In the genomic region with DNA sequence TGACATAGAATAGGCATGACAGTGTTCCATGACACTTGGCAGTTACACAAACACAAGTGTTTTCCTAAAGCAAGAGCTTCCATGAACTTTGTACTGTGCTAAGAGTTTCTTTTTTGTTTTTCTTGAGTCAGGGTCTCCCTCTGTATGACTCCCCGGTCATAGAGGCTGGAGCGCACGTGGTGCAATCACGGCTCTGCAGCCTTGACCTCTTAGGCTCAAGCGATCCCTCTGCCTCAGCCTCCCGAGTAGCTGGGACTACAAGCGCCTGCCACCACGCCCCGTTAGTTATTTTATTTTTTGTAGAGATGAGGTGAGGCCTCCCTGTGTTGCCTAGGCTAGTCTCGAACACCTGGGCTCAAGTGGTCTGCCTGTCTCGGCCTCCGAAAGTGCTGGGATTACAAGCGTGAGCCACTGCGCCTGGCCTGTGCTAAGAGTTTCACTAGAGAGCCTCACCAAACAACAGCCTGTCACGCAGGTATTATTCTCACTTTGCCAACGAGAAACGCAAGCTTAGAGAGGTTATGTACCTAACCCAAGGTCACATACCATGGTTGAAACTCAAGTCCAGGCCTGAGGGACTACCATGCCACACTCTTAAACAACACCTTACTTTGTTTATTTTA, we compare ENCODE assay signal across 1 cellular context.
A peak's percentile ranks its signal among the peaks of the same experiment; 100 is the strongest.
TF ChIP-seq lines count a peak whose summit lies in the region.

No MANE protein-coding gene starts in this region.

TF ChIP-seq in HepG2, 621 proteins besides CTCF, POLR2A, EP300 and RAD21 (continued from another document and continues in another):
- TF ChIP-seq, protein P1, sequence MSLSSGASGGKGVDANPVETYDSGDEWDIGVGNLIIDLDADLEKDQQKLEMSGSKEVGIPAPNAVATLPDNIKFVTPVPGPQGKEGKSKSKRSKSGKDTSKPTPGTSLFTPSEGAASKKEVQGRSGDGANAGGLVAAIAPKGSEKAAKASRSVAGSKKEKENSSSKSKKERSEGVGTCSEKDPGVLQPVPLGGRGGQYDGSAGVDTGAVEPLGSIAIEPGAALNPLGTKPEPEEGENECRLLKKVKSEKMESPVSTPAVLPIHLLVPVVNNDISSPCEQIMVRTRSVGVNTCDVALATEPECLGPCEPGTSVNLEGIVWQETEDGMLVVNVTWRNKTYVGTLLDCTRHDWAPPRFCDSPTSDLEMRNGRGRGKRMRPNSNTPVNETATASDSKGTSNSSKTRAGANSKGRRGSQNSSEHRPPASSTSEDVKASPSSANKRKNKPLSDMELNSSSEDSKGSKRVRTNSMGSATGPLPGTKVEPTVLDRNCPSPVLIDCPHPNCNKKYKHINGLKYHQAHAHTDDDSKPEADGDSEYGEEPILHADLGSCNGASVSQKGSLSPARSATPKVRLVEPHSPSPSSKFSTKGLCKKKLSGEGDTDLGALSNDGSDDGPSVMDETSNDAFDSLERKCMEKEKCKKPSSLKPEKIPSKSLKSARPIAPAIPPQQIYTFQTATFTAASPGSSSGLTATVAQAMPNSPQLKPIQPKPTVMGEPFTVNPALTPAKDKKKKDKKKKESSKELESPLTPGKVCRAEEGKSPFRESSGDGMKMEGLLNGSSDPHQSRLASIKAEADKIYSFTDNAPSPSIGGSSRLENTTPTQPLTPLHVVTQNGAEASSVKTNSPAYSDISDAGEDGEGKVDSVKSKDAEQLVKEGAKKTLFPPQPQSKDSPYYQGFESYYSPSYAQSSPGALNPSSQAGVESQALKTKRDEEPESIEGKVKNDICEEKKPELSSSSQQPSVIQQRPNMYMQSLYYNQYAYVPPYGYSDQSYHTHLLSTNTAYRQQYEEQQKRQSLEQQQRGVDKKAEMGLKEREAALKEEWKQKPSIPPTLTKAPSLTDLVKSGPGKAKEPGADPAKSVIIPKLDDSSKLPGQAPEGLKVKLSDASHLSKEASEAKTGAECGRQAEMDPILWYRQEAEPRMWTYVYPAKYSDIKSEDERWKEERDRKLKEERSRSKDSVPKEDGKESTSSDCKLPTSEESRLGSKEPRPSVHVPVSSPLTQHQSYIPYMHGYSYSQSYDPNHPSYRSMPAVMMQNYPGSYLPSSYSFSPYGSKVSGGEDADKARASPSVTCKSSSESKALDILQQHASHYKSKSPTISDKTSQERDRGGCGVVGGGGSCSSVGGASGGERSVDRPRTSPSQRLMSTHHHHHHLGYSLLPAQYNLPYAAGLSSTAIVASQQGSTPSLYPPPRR (CRISPR knock-in tag; IDR thresholded peaks at IDR 0.05; ENCODE audit: borderline replicate concordance): 0 out of 2 replicates have a peak, but pooled peaks have one; percentile 25
- TF ChIP-seq NCOA2 (CRISPR knock-in tag; IDR thresholded peaks at IDR 0.05) (0 out of 2 replicates have a peak, but pooled peaks have one; percentile 16), ZNF136 (CRISPR knock-in tag; IDR thresholded peaks at IDR 0.05; ENCODE audit: low read depth) (no peak), MAF1 (CRISPR knock-in tag; IDR thresholded peaks at IDR 0.05; ENCODE audit: borderline replicate concordance) (no peak), MXI1 (IDR thresholded peaks at IDR 0.05; ENCODE audit: borderline replicate concordance, low read depth, low read length) (0 out of 3 replicates have a peak, but pooled peaks have one; percentile 18), ZBTB7A (CRISPR knock-in tag; IDR thresholded peaks at IDR 0.05) (peak; percentile 44; the same call in 1 of the 2 replicates), HOXA3 (CRISPR knock-in tag; IDR thresholded peaks at IDR 0.05) (peak; percentile 35; the same call in 1 of the 2 replicates), ZNF17 (CRISPR knock-in tag; IDR thresholded peaks at IDR 0.05) (no peak), ZFY (CRISPR knock-in tag; IDR thresholded peaks at IDR 0.05) (0 out of 2 replicates have a peak, but pooled peaks have one; percentile 24), SALL1 (CRISPR knock-in tag; IDR thresholded peaks at IDR 0.05) (peak; percentile 88), ADNP (CRISPR knock-in tag; IDR thresholded peaks at IDR 0.05) (peak; percentile 86; the same call in 1 of the 2 replicates), ZNF333 (CRISPR knock-in tag; IDR thresholded peaks at IDR 0.05; ENCODE audit: borderline replicate concordance) (no peak), SRSF1 (optimal IDR thresholded peaks at IDR 0.05; ENCODE audit: low read depth, low read length) (no peak), CCDC6 (CRISPR knock-in tag; IDR thresholded peaks at IDR 0.05) (0 out of 2 replicates have a peak, but pooled peaks have one; percentile 26), SRY (CRISPR knock-in tag; IDR thresholded peaks at IDR 0.05) (0 out of 2 replicates have a peak, but pooled peaks have one; percentile 36), ZNF564 (CRISPR knock-in tag; IDR thresholded peaks at IDR 0.05) (no peak), ZNF501 (CRISPR knock-in tag; IDR thresholded peaks at IDR 0.05) (peak; percentile 56; the same call in 1 of the 2 replicates), HDAC1 (CRISPR knock-in tag; IDR thresholded peaks at IDR 0.05) (0 out of 2 replicates have a peak, but pooled peaks have one; percentile 16), MIER3 (CRISPR knock-in tag; IDR thresholded peaks at IDR 0.05; ENCODE audit: borderline replicate concordance) (no peak), ZNF441 (CRISPR knock-in tag; IDR thresholded peaks at IDR 0.05; ENCODE audit: borderline replicate concordance) (no peak), STAT5B (CRISPR knock-in tag; IDR thresholded peaks at IDR 0.05) (no peak), ZNF546 (CRISPR knock-in tag; conservative IDR thresholded peaks at IDR 0.05) (no peak), MATR3 (CRISPR knock-in tag; IDR thresholded peaks at IDR 0.05) (no peak), SMAD9 (CRISPR knock-in tag; IDR thresholded peaks at IDR 0.05) (no peak), ZFP37 (CRISPR knock-in tag; IDR thresholded peaks at IDR 0.05; ENCODE audit: borderline replicate concordance) (no peak), ZBTB3 (CRISPR knock-in tag; IDR thresholded peaks at IDR 0.05; ENCODE audit: borderline replicate concordance, low read depth) (no peak), RARA (CRISPR knock-in tag; IDR thresholded peaks at IDR 0.05) (0 out of 2 replicates have a peak, but pooled peaks have one; percentile 44), TBX2 (CRISPR knock-in tag; IDR thresholded peaks at IDR 0.05; ENCODE audit: borderline replicate concordance) (peak; percentile 43; the same call in 1 of the 2 replicates), BCL6 (CRISPR knock-in tag; IDR thresholded peaks at IDR 0.05) (0 out of 2 replicates have a peak, but pooled peaks have one; percentile 44), TEAD3 (CRISPR knock-in tag; optimal IDR thresholded peaks at IDR 0.05; ENCODE audit: borderline replicate concordance) (peak; percentile 75), SP2 (CRISPR knock-in tag; IDR thresholded peaks at IDR 0.05) (0 out of 2 replicates have a peak, but pooled peaks have one; percentile 22)
- TF ChIP-seq, protein P2, sequence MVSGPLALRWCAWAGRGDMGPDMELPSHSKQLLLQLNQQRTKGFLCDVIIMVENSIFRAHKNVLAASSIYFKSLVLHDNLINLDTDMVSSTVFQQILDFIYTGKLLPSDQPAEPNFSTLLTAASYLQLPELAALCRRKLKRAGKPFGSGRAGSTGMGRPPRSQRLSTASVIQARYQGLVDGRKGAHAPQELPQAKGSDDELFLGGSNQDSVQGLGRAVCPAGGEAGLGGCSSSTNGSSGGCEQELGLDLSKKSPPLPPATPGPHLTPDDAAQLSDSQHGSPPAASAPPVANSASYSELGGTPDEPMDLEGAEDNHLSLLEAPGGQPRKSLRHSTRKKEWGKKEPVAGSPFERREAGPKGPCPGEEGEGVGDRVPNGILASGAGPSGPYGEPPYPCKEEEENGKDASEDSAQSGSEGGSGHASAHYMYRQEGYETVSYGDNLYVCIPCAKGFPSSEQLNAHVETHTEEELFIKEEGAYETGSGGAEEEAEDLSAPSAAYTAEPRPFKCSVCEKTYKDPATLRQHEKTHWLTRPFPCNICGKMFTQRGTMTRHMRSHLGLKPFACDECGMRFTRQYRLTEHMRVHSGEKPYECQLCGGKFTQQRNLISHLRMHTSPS (CRISPR knock-in tag; IDR thresholded peaks at IDR 0.05; ENCODE audit: low read depth): no peak
- TF ChIP-seq, protein P3, sequence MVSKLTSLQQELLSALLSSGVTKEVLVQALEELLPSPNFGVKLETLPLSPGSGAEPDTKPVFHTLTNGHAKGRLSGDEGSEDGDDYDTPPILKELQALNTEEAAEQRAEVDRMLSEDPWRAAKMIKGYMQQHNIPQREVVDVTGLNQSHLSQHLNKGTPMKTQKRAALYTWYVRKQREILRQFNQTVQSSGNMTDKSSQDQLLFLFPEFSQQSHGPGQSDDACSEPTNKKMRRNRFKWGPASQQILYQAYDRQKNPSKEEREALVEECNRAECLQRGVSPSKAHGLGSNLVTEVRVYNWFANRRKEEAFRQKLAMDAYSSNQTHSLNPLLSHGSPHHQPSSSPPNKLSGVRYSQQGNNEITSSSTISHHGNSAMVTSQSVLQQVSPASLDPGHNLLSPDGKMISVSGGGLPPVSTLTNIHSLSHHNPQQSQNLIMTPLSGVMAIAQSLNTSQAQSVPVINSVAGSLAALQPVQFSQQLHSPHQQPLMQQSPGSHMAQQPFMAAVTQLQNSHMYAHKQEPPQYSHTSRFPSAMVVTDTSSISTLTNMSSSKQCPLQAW (CRISPR knock-in tag; IDR thresholded peaks at IDR 0.05): peak; percentile 53; the same call in 1 of the 2 replicates
- TF ChIP-seq, protein P4, sequence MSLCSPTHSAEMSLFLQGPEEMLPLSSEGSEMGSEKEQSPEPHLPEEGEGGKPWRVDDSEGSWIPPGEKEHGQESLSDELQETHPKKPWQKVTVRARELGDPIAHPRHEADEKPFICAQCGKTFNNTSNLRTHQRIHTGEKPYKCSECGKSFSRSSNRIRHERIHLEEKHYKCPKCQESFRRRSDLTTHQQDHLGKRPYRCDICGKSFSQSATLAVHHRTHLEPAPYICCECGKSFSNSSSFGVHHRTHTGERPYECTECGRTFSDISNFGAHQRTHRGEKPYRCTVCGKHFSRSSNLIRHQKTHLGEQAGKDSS (CRISPR knock-in tag; IDR thresholded peaks at IDR 0.05; ENCODE audit: borderline replicate concordance, low read depth): no peak
- TF ChIP-seq, protein P5, sequence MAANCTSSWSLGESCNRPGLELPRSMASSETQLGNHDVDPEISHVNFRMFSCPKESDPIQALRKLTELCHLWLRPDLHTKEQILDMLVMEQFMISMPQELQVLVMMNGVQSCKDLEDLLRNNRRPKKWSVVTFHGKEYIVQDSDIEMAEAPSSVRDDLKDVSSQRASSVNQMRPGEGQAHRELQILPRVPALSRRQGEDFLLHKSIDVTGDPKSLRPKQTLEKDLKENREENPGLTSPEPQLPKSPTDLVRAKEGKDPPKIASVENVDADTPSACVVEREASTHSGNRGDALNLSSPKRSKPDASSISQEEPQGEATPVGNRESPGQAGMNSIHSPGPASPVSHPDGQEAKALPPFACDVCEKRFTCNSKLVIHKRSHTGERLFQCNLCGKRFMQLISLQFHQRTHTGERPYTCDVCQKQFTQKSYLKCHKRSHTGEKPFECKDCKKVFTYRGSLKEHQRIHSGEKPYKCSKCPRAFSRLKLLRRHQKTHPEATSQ (CRISPR knock-in tag; IDR thresholded peaks at IDR 0.05; ENCODE audit: borderline replicate concordance): no peak
- TF ChIP-seq, protein P6, sequence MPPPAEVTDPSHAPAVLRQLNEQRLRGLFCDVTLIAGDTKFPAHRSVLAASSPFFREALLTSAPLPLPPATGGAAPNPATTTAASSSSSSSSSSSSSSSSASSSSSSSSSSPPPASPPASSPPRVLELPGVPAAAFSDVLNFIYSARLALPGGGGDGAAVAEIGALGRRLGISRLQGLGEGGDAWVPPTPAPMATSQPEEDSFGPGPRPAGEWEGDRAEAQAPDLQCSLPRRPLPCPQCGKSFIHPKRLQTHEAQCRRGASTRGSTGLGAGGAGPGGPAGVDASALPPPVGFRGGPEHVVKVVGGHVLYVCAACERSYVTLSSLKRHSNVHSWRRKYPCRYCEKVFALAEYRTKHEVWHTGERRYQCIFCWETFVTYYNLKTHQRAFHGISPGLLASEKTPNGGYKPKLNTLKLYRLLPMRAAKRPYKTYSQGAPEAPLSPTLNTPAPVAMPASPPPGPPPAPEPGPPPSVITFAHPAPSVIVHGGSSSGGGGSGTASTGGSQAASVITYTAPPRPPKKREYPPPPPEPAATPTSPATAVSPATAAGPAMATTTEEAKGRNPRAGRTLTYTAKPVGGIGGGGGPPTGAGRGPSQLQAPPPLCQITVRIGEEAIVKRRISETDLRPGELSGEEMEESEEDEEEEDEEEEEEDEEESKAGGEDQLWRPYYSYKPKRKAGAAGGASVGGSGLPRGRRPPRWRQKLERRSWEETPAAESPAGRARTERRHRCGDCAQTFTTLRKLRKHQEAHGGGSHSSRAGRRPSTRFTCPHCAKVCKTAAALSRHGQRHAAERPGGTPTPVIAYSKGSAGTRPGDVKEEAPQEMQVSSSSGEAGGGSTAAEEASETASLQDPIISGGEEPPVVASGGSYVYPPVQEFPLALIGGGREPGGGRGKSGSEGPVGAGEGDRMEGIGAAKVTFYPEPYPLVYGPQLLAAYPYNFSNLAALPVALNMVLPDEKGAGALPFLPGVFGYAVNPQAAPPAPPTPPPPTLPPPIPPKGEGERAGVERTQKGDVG (CRISPR knock-in tag; IDR thresholded peaks at IDR 0.05; ENCODE audit: borderline replicate concordance): no peak
- TF ChIP-seq, protein P7, sequence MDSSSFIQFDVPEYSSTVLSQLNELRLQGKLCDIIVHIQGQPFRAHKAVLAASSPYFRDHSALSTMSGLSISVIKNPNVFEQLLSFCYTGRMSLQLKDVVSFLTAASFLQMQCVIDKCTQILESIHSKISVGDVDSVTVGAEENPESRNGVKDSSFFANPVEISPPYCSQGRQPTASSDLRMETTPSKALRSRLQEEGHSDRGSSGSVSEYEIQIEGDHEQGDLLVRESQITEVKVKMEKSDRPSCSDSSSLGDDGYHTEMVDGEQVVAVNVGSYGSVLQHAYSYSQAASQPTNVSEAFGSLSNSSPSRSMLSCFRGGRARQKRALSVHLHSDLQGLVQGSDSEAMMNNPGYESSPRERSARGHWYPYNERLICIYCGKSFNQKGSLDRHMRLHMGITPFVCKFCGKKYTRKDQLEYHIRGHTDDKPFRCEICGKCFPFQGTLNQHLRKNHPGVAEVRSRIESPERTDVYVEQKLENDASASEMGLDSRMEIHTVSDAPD (CRISPR knock-in tag; IDR thresholded peaks at IDR 0.05): no peak
- TF ChIP-seq, protein P8, sequence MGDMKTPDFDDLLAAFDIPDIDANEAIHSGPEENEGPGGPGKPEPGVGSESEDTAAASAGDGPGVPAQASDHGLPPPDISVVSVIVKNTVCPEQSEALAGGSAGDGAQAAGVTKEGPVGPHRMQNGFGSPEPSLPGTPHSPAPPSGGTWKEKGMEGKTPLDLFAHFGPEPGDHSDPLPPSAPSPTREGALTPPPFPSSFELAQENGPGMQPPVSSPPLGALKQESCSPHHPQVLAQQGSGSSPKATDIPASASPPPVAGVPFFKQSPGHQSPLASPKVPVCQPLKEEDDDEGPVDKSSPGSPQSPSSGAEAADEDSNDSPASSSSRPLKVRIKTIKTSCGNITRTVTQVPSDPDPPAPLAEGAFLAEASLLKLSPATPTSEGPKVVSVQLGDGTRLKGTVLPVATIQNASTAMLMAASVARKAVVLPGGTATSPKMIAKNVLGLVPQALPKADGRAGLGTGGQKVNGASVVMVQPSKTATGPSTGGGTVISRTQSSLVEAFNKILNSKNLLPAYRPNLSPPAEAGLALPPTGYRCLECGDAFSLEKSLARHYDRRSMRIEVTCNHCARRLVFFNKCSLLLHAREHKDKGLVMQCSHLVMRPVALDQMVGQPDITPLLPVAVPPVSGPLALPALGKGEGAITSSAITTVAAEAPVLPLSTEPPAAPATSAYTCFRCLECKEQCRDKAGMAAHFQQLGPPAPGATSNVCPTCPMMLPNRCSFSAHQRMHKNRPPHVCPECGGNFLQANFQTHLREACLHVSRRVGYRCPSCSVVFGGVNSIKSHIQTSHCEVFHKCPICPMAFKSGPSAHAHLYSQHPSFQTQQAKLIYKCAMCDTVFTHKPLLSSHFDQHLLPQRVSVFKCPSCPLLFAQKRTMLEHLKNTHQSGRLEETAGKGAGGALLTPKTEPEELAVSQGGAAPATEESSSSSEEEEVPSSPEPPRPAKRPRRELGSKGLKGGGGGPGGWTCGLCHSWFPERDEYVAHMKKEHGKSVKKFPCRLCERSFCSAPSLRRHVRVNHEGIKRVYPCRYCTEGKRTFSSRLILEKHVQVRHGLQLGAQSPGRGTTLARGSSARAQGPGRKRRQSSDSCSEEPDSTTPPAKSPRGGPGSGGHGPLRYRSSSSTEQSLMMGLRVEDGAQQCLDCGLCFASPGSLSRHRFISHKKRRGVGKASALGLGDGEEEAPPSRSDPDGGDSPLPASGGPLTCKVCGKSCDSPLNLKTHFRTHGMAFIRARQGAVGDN (CRISPR knock-in tag; IDR thresholded peaks at IDR 0.05): peak; percentile 67
